ENCODE assay signal across 21 cellular contexts in the genomic region with DNA sequence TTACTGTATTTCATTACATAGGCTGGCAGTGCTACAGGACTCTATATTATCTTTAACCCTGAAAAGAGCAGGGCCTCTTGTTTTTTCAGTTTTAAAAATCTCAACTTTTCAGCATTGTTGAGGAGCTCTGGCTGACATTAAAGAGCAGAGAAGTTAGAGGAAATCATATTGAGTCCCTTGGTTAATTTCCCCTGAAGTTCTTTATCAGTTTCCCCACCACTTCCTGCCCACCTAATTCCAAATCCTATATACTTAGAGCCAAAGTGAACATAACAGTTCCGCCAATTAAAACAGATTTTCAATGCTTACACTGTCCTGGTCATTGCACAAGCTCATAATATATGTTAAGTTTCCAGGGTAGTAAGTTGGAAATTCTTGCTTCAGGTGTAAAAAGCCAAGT.
"Had no signal": no experiment of that assay in that cellular context is flagged by ENCODE, and none has a peak within 500 bp of the region (broad histone marks: within the 10 kb centered on the region; RNA-seq: fewer than 3 reads in every experiment).

No MANE protein-coding gene starts in this region.

- H3K9me3 Mint-ChIP-seq: activated naive CD4-positive, alpha-beta T cell treated with anti-CD3 and anti-CD28 coated beads for 36 hours; brain; central memory CD8-positive, alpha-beta T cell; IgD-negative memory B cell; WTC11 had no signal

- H3K4me3 Mint-ChIP-seq: activated naive CD4-positive, alpha-beta T cell treated with anti-CD3 and anti-CD28 coated beads for 36 hours; activated naive CD8-positive, alpha-beta T cell; central memory CD8-positive, alpha-beta T cell; IgD-negative memory B cell; T-helper 1 cell treated with Interleukin-12 subunit alpha and Interleukin-12 subunit beta and Interleukin-4 antibody, amounts not matched to agents 30 μg/mL and 1 μg/mL, for 36 hours; WTC11 had no signal

- H3K27me3 ChIP-seq: SJSA1 had no signal

- H3K27me3 Mint-ChIP-seq: activated naive CD8-positive, alpha-beta T cell; brain; central memory CD8-positive, alpha-beta T cell; IgD-negative memory B cell had no signal

- H3K27ac Mint-ChIP-seq: activated naive CD4-positive, alpha-beta T cell treated with anti-CD3 and anti-CD28 coated beads for 36 hours; IgD-negative memory B cell; T-helper 1 cell treated with Interleukin-12 subunit alpha and Interleukin-12 subunit beta and Interleukin-4 antibody, amounts not matched to agents 30 μg/mL and 1 μg/mL, for 36 hours had no signal

- DNase-seq: activated CD4-positive, CD25-positive, alpha-beta regulatory T cell treated with anti-CD3 and anti-CD28 coated beads, Interleukin-2, amount 50 U/mL, for 72 hours; activated gamma-delta T cell; activated naive CD4-positive, alpha-beta T cell treated with anti-CD3 and anti-CD28 coated beads for 36 hours; amygdala; KG1; NCI-H1092; NCI-H1417; NCI-H2029; NCI-H2107; NCI-H510A treated with DMSO at 0.1 percent for 48 hours; NCI-H69; NK-92 treated with Interleukin-12 subunit alpha and Interleukin-12 subunit beta, amount 100 ng/mL, for 24 hours; SHP77; T-helper 9 cell had no signal

- H3K36me3 ChIP-seq: SJSA1 had no signal

- H3K36me3 Mint-ChIP-seq: IgD-negative memory B cell had no signal

- H3K9me3 ChIP-seq: SJSA1 had no signal

- H3K4me3 ChIP-seq: SJSA1 had no signal

- H3K27ac ChIP-seq: SJSA1 had no signal

- H3K4me1 ChIP-seq: SJSA1 had no signal
